Comparison of ENCODE assay signal across 8 cellular contexts in the genomic region with DNA sequence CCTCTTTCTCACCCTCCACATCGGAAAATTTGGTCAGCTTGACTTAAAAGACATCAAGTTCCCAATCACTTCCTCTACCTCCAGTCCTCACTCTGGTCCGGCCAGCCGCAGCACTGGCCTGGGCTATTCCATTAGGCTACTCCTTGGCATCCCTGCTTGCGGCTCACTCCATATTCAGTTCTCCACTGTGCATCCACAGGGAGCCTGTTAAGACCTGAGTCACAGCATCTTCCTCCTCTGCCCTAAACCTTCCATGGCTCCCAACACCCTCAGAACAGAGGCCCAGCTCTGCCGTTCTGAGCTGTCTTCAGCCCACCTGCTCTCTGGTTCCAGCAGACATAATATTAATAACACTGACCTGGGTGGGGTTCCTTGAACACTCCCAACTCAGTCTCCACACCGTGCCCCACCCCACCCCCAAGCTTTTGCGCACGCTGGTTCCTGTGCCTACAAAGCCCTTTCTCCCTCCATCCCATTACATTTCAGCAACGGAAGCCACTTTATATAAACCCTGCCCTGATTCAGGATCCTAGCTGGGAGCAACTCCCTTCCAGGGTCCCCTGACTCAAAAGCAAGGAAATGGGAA. TPM values are rescaled to one million over a fixed set of nuclear protein-coding genes. Genes with fewer than 3 reads are reported as not detected.
DNase-seq lines count a peak whose midpoint lies in the region; ATAC-seq and TF ChIP-seq lines count a peak whose summit lies in the region.

No MANE protein-coding gene starts in this region.

- peak overlapping the region; percentile 94 for H3K4me3 Mint-ChIP-seq in activated naive CD8-positive, alpha-beta T cell treated with anti-CD3 and anti-CD28 coated beads for 36 hours

- intact Hi-C loops in stomach (cut with DNase I; ENCODE audit: low total_unique reads): no loop called here

- H3K9me3 ChIP-seq in stomach: peaks cover 28 to 48% (median 34%) of the 10 kb centered on the region in 4 donors

- WGBS in stomach, 5 donors: 18 to 33% (median 21%) methylated on average over 9 of the region's 9 CpGs

- ATAC-seq in HG02970 (IDR thresholded peaks at IDR 0.05; ENCODE audit: low FRiP score, unreplicated experiment): no peak

- peaks cover 19 to 33% (median 27%) of the 10 kb centered on the region in 4 donors for H3K4me1 ChIP-seq in stomach

- peak; percentile 36 for DNase-seq in stimulated activated CD4-positive, alpha-beta T cell treated with anti-CD3 and anti-CD28 coated beads, Interleukin-15, amount 100 ng/mL, for 24 hours
- DNase-seq in stimulated activated CD4-positive, alpha-beta T cell treated with anti-CD3 and anti-CD28 coated beads, Interleukin-12 subunit alpha, Interleukin-12 subunit beta, amount 100 ng/mL, for 4 hours: no peak
- DNase-seq in activated naive CD8-positive, alpha-beta T cell treated with anti-CD3 and anti-CD28 coated beads for 36 hours: no peak
- peak; percentile 38 for DNase-seq in iPS-NIHi7 (ENCODE audit: extremely low spot score)
- DNase-seq in stomach: no peak
- no peak for DNase-seq in GOT3 (lab: John Stamatoyannopoulos, UW)
- no peak for DNase-seq in MV-4-11 (lab: John Stamatoyannopoulos, UW)

- no peaks in the 10 kb centered on the region for H3K27me3 Mint-ChIP-seq in activated naive CD8-positive, alpha-beta T cell treated with anti-CD3 and anti-CD28 coated beads for 36 hours

- no peak for TF ChIP-seq EP300 in stomach (IDR thresholded peaks at IDR 0.05)

- peak overlapping the region; percentile 88 for H3K27ac Mint-ChIP-seq in activated naive CD8-positive, alpha-beta T cell treated with anti-CD3 and anti-CD28 coated beads for 36 hours

- no peak for TF ChIP-seq CTCF in stomach (IDR thresholded peaks at IDR 0.05)

- H3K36me3 Mint-ChIP-seq in activated naive CD8-positive, alpha-beta T cell treated with anti-CD3 and anti-CD28 coated beads for 36 hours: peaks cover 54% of the 10 kb centered on the region

- H3K27me3 ChIP-seq in stomach: no peaks in the 10 kb centered on the region

- H3K9me3 Mint-ChIP-seq in activated naive CD8-positive, alpha-beta T cell treated with anti-CD3 and anti-CD28 coated beads for 36 hours: peaks cover 61% of the 10 kb centered on the region

- H3K4me1 Mint-ChIP-seq in activated naive CD8-positive, alpha-beta T cell treated with anti-CD3 and anti-CD28 coated beads for 36 hours: peaks cover 19% of the 10 kb centered on the region

- peaks cover 28 to 33% (median 32%) of the 10 kb centered on the region in 4 donors for H3K36me3 ChIP-seq in stomach

- H3K27ac ChIP-seq in stomach: peak overlapping the region; percentile 16 to 82 (median 81)

- peak overlapping the region; percentile 70 to 99 (median 88) for H3K4me3 ChIP-seq in stomach

- no peak for TF ChIP-seq POLR2A in stomach (IDR thresholded peaks at IDR 0.05)

RNA-seq across cellular contexts. Expression of gene ZNF792, which starts 1.0 kb away (rescaled TPM):
- total RNA-seq in activated naive CD8-positive, alpha-beta T cell treated with anti-CD3 and anti-CD28 coated beads for 36 hours: 1 to 10 TPM; 3.4 to 4.6 TPM
- total RNA-seq in stomach: 10 to 100 TPM in 2 of 5 donors, 1 to 10 TPM in 2, under 1 TPM in 1; 0.87 to 14.3 (median 8.4) TPM
- polyA plus RNA-seq in stomach: 1 to 10 TPM in 1 of 3 donors, under 1 TPM in 2; 0.78 to 1.4 (median 0.87) TPM

RNA-seq across cellular contexts. Expression of gene ZNF30, which starts 36.3 kb away (rescaled TPM):
- 1 to 10 TPM; 4.4 to 5.6 TPM for total RNA-seq in activated naive CD8-positive, alpha-beta T cell treated with anti-CD3 and anti-CD28 coated beads for 36 hours
- 1 to 10 TPM in 3 of 5 donors, under 1 TPM in 1, not detected in 1; 0.58 to 4.1 (median 3.5) TPM for total RNA-seq in stomach
- polyA plus RNA-seq in stomach: 1 to 10 TPM; 1.2 to 6.1 (median 1.4) TPM

RNA-seq across cellular contexts. Expression of gene GRAMD1A, which starts 37.1 kb away (rescaled TPM):
- 100 to 1,000 TPM; 135 to 140 TPM for total RNA-seq in activated naive CD8-positive, alpha-beta T cell treated with anti-CD3 and anti-CD28 coated beads for 36 hours
- 10 to 100 TPM; 39.7 to 74.1 (median 48.1) TPM for total RNA-seq in stomach
- 10 to 100 TPM; 29.8 to 52.2 (median 34.4) TPM for polyA plus RNA-seq in stomach

Comparison
In these comparisons a context has a peak if more than half of its experiments do, and no peak if none do; other contexts are left out.
1. DNase-seq: peak in stimulated activated CD4-positive, alpha-beta T cell treated with anti-CD3 and anti-CD28 coated beads, Interleukin-15, amount 100 ng/mL, for 24 hours (single experiment) and iPS-NIHi7 (single experiment); none in stimulated activated CD4-positive, alpha-beta T cell treated with anti-CD3 and anti-CD28 coated beads, Interleukin-12 subunit alpha, Interleukin-12 subunit beta, amount 100 ng/mL, for 4 hours (single experiment), activated naive CD8-positive, alpha-beta T cell treated with anti-CD3 and anti-CD28 coated beads for 36 hours (single experiment), stomach (single experiment), GOT3 (single experiment) and MV-4-11 (single experiment).